ENCODE assay signal across 38 cellular contexts in genomic region chr1:212935387-212935981, GRCh38. TPM values are rescaled to one million over a fixed set of nuclear protein-coding genes. Genes with fewer than 3 reads are reported as not detected.
"Had no signal": no experiment of that assay in that cellular context is flagged by ENCODE, and none has a peak within 500 bp of the region (broad histone marks: within the 10 kb centered on the region; RNA-seq: fewer than 3 reads in every experiment).

No MANE protein-coding gene starts in this region.

- H3K27me3 Mint-ChIP-seq: activated B cell treated with CpG ODN at 0.5 μM for 24 hours; activated CD4-positive, alpha-beta memory T cell treated with anti-CD3 and anti-CD28 coated beads, Interleukin-2, amount 10 ng/mL, durations not matched to agents 7 days and 5 days; activated naive CD8-positive, alpha-beta T cell; activated naive CD8-positive, alpha-beta T cell treated with anti-CD3 and anti-CD28 coated beads, Interleukin-2, amount 50 U/mL, for 24 hours; activated T-cell treated with anti-CD3 and anti-CD28 coated beads, Interleukin-2, amount 50 U/mL, for 24 hours; central memory CD8-positive, alpha-beta T cell had no signal

- H3K9me3 ChIP-seq: ascending aorta had no signal

- FAIRE-seq: bronchial epithelial cell, TTC549 had no signal

- H3K36me3 ChIP-seq: ascending aorta, cardiac muscle cell had no signal

- H3K36me3 Mint-ChIP-seq: activated CD8-positive, alpha-beta memory T cell treated with anti-CD3 and anti-CD28 coated beads, Interleukin-2, amount 10 ng/mL, durations not matched to agents 7 days and 5 days; activated naive CD4-positive, alpha-beta T cell treated with anti-CD3 and anti-CD28 coated beads, Interleukin-2, amount 10 ng/mL, durations not matched to agents 7 days and 5 days; activated naive CD8-positive, alpha-beta T cell treated with anti-CD3 and anti-CD28 coated beads, Interleukin-2, amount 10 ng/mL, durations not matched to agents 7 days and 5 days had no signal

- H3K9me3 Mint-ChIP-seq: activated CD4-positive, alpha-beta memory T cell treated with anti-CD3 and anti-CD28 coated beads, Interleukin-2, amount 10 ng/mL, durations not matched to agents 7 days and 5 days; activated CD4-positive, alpha-beta T cell treated with anti-CD3 and anti-CD28 coated beads, Interleukin-2, amount 10 ng/mL, durations not matched to agents 24 days and 14 days; activated naive CD4-positive, alpha-beta T cell treated with anti-CD3 and anti-CD28 coated beads, Interleukin-2, amount 10 ng/mL, durations not matched to agents 7 days and 5 days; activated naive CD8-positive, alpha-beta T cell treated with anti-CD3 and anti-CD28 coated beads, Interleukin-2, amount 10 ng/mL, durations not matched to agents 7 days and 5 days; activated T-helper 2 cell treated with anti-CD3 and anti-CD28 coated beads, Interferon-gamma antibody, Interleukin-2, Interleukin-4, amounts not matched to agents 10 μg/mL and 5 μg/mL and 100 μg/mL, durations not matched to agents 14 hours and 24 hours and 36 hours; central memory CD8-positive, alpha-beta T cell; T-helper 1 cell treated with Interleukin-12 subunit alpha and Interleukin-12 subunit beta and Interleukin-4 antibody, amounts not matched to agents 30 μg/mL and 1 μg/mL, for 36 hours; T-helper 2 cell treated with Interferon-gamma antibody and Interleukin-4, amounts not matched to agents 5 μg/mL and 100 μg/mL, for 36 hours had no signal

- H3K4me1 ChIP-seq: ascending aorta had no signal

- ATAC-seq: activated CD8-positive, alpha-beta memory T cell treated with anti-CD3 and anti-CD28 coated beads, Interleukin-2, amount 10 ng/mL, durations not matched to agents 7 days and 5 days; activated CD8-positive, alpha-beta T cell treated with anti-CD3 and anti-CD28 coated beads, Interleukin-2, amount 10 ng/mL, durations not matched to agents 7 days and 5 days; activated naive CD8-positive, alpha-beta T cell treated with anti-CD3 and anti-CD28 coated beads, Interleukin-2, amount 50 U/mL, for 24 hours had no signal

- H3K27me3 ChIP-seq: ascending aorta, cardiac muscle cell had no signal

- DNase-seq: activated B cell treated with CpG ODN at 0.5 μM for 24 hours; activated CD4-positive, alpha-beta memory T cell treated with anti-CD3 and anti-CD28 coated beads, Interleukin-2, amount 10 ng/mL, durations not matched to agents 7 days and 5 days; activated CD4-positive, alpha-beta T cell treated with anti-CD3 and anti-CD28 coated beads for 4 hours; activated CD4-positive, alpha-beta T cell treated with anti-CD3 and anti-CD28 coated beads, Interleukin-2, amount 10 ng/mL, durations not matched to agents 24 days and 14 days; activated CD4-positive, alpha-beta T cell treated with anti-CD3 and anti-CD28 coated beads, Interleukin-2, amount 50 U/mL, for 1 hour; activated CD4-positive, alpha-beta T cell treated with anti-CD3 and anti-CD28 coated beads, Interleukin-2, amount 50 U/mL, for 4 hours; activated CD4-positive, CD25-positive, alpha-beta regulatory T cell treated with anti-CD3 and anti-CD28 coated beads, Interleukin-2, amount 50 U/mL, for 72 hours; activated CD8-positive, alpha-beta memory T cell treated with anti-CD3 and anti-CD28 coated beads for 24 hours; activated CD8-positive, alpha-beta memory T cell treated with anti-CD3 and anti-CD28 coated beads, Interleukin-2, amount 10 ng/mL, durations not matched to agents 7 days and 5 days; activated CD8-positive, alpha-beta memory T cell treated with anti-CD3 and anti-CD28 coated beads, Interleukin-2, amount 50 U/mL, for 48 hours; activated CD8-positive, alpha-beta T cell treated with anti-CD3 and anti-CD28 coated beads, Interleukin-2, amount 10 ng/mL, durations not matched to agents 7 days and 5 days; activated effector memory CD4-positive, alpha-beta T cell treated with Interleukin-2 at 50 U/mL for 16 hours; activated gamma-delta T cell; activated naive CD4-positive, alpha-beta T cell treated with anti-CD3 and anti-CD28 coated beads, Interleukin-2, amount 10 ng/mL, durations not matched to agents 7 days and 5 days; activated naive CD4-positive, alpha-beta T cell treated with Interleukin-2 at 50 U/mL for 16 hours; activated naive CD8-positive, alpha-beta T cell treated with anti-CD3 and anti-CD28 coated beads, Interleukin-2, amount 10 ng/mL, durations not matched to agents 7 days and 5 days; activated naive CD8-positive, alpha-beta T cell treated with anti-CD3 and anti-CD28 coated beads, Interleukin-2, amount 50 U/mL, for 24 hours; activated T-cell treated with anti-CD3 and anti-CD28 coated beads, Interleukin-2, amount 50 U/mL, for 24 hours; activated T-cell treated with anti-CD3 and anti-CD28 coated beads, Interleukin-2, amount 50 U/mL, for 48 hours; amygdala; anterior cingulate cortex; caudate nucleus; cerebellar nuclear complex; T-helper 1 cell; T-helper 2 cell; T-helper 9 cell had no signal

- H3K27ac Mint-ChIP-seq: activated B cell treated with CpG ODN at 0.5 μM for 24 hours; activated CD4-positive, alpha-beta memory T cell treated with anti-CD3 and anti-CD28 coated beads, Interleukin-2, amount 10 ng/mL, durations not matched to agents 7 days and 5 days; activated CD4-positive, alpha-beta T cell treated with anti-CD3 and anti-CD28 coated beads, Interleukin-2, amount 10 ng/mL, durations not matched to agents 24 days and 14 days; activated CD8-positive, alpha-beta memory T cell treated with anti-CD3 and anti-CD28 coated beads, Interleukin-2, amount 10 ng/mL, durations not matched to agents 7 days and 5 days; activated CD8-positive, alpha-beta T cell treated with anti-CD3 and anti-CD28 coated beads, Interleukin-2, amount 10 ng/mL, durations not matched to agents 7 days and 5 days; activated naive CD4-positive, alpha-beta T cell treated with anti-CD3 and anti-CD28 coated beads, Interleukin-2, amount 10 ng/mL, durations not matched to agents 7 days and 5 days; activated naive CD4-positive, alpha-beta T cell treated with anti-CD3 and anti-CD28 coated beads, Interleukin-2, amount 50 U/mL, for 24 hours; activated naive CD8-positive, alpha-beta T cell; activated naive CD8-positive, alpha-beta T cell treated with anti-CD3 and anti-CD28 coated beads, Interleukin-2, amount 10 ng/mL, durations not matched to agents 7 days and 5 days; activated naive CD8-positive, alpha-beta T cell treated with anti-CD3 and anti-CD28 coated beads, Interleukin-2, amount 50 U/mL, for 24 hours; activated T-cell treated with anti-CD3 and anti-CD28 coated beads, Interleukin-2, amount 50 U/mL, for 24 hours; activated T-helper 2 cell treated with anti-CD3 and anti-CD28 coated beads, Interferon-gamma antibody, Interleukin-2, Interleukin-4, amounts not matched to agents 10 μg/mL and 5 μg/mL and 100 μg/mL, durations not matched to agents 14 hours and 24 hours and 36 hours; brain; T-helper 1 cell treated with Interleukin-12 subunit alpha and Interleukin-12 subunit beta and Interleukin-4 antibody, amounts not matched to agents 30 μg/mL and 1 μg/mL, for 36 hours; T-helper 2 cell treated with Interferon-gamma antibody and Interleukin-4, amounts not matched to agents 5 μg/mL and 100 μg/mL, for 36 hours had no signal

- H3K4me1 Mint-ChIP-seq: activated B cell treated with CpG ODN at 0.5 μM for 24 hours; activated naive CD4-positive, alpha-beta T cell treated with anti-CD3 and anti-CD28 coated beads, Interleukin-2, amount 10 ng/mL, durations not matched to agents 7 days and 5 days; activated naive CD4-positive, alpha-beta T cell treated with anti-CD3 and anti-CD28 coated beads, Interleukin-2, amount 50 U/mL, for 24 hours; activated naive CD8-positive, alpha-beta T cell treated with anti-CD3 and anti-CD28 coated beads, Interleukin-2, amount 10 ng/mL, durations not matched to agents 7 days and 5 days; activated naive CD8-positive, alpha-beta T cell treated with anti-CD3 and anti-CD28 coated beads, Interleukin-2, amount 50 U/mL, for 24 hours; brain; central memory CD8-positive, alpha-beta T cell had no signal

- H3K27ac ChIP-seq: ascending aorta, cardiac muscle cell, VCaP had no signal

- H3K4me3 ChIP-seq: ascending aorta, cardiac muscle cell had no signal

- H3K4me3 Mint-ChIP-seq: activated B cell treated with CpG ODN at 0.5 μM for 24 hours; activated CD4-positive, alpha-beta memory T cell treated with anti-CD3 and anti-CD28 coated beads, Interleukin-2, amount 10 ng/mL, durations not matched to agents 7 days and 5 days; activated CD4-positive, alpha-beta T cell treated with anti-CD3 and anti-CD28 coated beads, Interleukin-2, amount 10 ng/mL, durations not matched to agents 24 days and 14 days; activated CD8-positive, alpha-beta memory T cell treated with anti-CD3 and anti-CD28 coated beads, Interleukin-2, amount 10 ng/mL, durations not matched to agents 7 days and 5 days; activated CD8-positive, alpha-beta T cell treated with anti-CD3 and anti-CD28 coated beads, Interleukin-2, amount 10 ng/mL, durations not matched to agents 7 days and 5 days; activated naive CD4-positive, alpha-beta T cell treated with anti-CD3 and anti-CD28 coated beads, Interleukin-2, amount 10 ng/mL, durations not matched to agents 7 days and 5 days; activated naive CD4-positive, alpha-beta T cell treated with anti-CD3 and anti-CD28 coated beads, Interleukin-2, amount 50 U/mL, for 24 hours; activated naive CD8-positive, alpha-beta T cell; activated naive CD8-positive, alpha-beta T cell treated with anti-CD3 and anti-CD28 coated beads, Interleukin-2, amount 10 ng/mL, durations not matched to agents 7 days and 5 days; activated naive CD8-positive, alpha-beta T cell treated with anti-CD3 and anti-CD28 coated beads, Interleukin-2, amount 50 U/mL, for 24 hours; activated T-cell treated with anti-CD3 and anti-CD28 coated beads, Interleukin-2, amount 50 U/mL, for 24 hours; brain; central memory CD8-positive, alpha-beta T cell; T-helper 1 cell treated with Interleukin-12 subunit alpha and Interleukin-12 subunit beta and Interleukin-4 antibody, amounts not matched to agents 30 μg/mL and 1 μg/mL, for 36 hours; T-helper 2 cell treated with Interferon-gamma antibody and Interleukin-4, amounts not matched to agents 5 μg/mL and 100 μg/mL, for 36 hours had no signal

RNA-seq across cellular contexts. Expression of gene VASH2, which starts 14.9 kb away (rescaled TPM):
- total RNA-seq: bronchial epithelial cell had no signal
